26 cellular contexts compared by ENCODE assay signal in the genomic region with DNA sequence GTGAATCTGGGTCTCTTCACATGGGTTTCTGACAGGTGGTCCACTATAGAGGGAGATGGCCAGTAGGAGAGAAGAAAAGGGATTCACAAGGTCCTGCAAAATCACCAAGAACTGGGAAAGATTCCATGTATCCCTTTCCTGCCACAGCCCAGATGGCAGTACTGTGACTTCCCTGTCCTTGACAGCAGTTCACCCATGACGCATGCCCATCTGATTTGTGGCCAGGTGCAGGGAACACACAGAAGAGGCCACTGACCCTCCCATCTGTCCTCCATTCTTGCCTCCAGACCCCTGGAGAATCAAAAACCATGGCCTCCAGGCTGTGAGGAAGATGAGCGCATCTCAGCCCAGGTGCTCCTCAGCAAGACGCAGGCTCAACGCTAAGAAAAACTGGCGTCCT.
"Had no signal": no experiment of that assay in that cellular context is flagged by ENCODE, and none has a peak within 500 bp of the region (broad histone marks: within the 10 kb centered on the region; RNA-seq: fewer than 3 reads in every experiment).

No MANE protein-coding gene starts in this region.

- H3K9me3 Mint-ChIP-seq: memory B cell; mesothelial cell of epicardium; natural killer cell; stimulated activated effector memory CD8-positive, alpha-beta T cell treated with anti-CD3 and anti-CD28 coated beads, Interleukin-12 subunit alpha, Interleukin-12 subunit beta, amount 100 ng/mL, for 72 hours had no signal

- H3K4me1 Mint-ChIP-seq: naive B cell; natural killer cell; stimulated activated effector memory CD8-positive, alpha-beta T cell treated with anti-CD3 and anti-CD28 coated beads, Interleukin-12 subunit alpha, Interleukin-12 subunit beta, amount 100 ng/mL, for 72 hours had no signal

- DNase-seq: heart right ventricle; left ventricle myocardium inferior; naive B cell; natural killer cell; nephron progenitor cell; occipital lobe; ovary; retina; right cardiac atrium; small intestine; spleen; stimulated activated CD4-positive, alpha-beta T cell treated with anti-CD3 and anti-CD28 coated beads, Interleukin-4, amount 100 ng/mL, for 24 hours; stimulated activated naive CD4-positive, alpha-beta T cell; stimulated activated naive CD8-positive, alpha-beta T cell treated with anti-CD3 and anti-CD28 coated beads, Interleukin-15, amount 100 ng/mL, for 72 hours; testis; thyroid gland; transverse colon; upper lobe of left lung had no signal

- H3K36me3 Mint-ChIP-seq: memory B cell; mesothelial cell of epicardium; naive B cell; natural killer cell; neural progenitor cell; stimulated activated effector memory CD8-positive, alpha-beta T cell treated with anti-CD3 and anti-CD28 coated beads, Interleukin-12 subunit alpha, Interleukin-12 subunit beta, amount 100 ng/mL, for 72 hours had no signal

- H3K27ac Mint-ChIP-seq: memory B cell; mesothelial cell of epicardium; natural killer cell; nephron progenitor cell; neural progenitor cell; progenitor cell of endocrine pancreas; stimulated activated effector memory CD8-positive, alpha-beta T cell treated with anti-CD3 and anti-CD28 coated beads, Interleukin-12 subunit alpha, Interleukin-12 subunit beta, amount 100 ng/mL, for 72 hours; stimulated activated naive CD8-positive, alpha-beta T cell treated with anti-CD3 and anti-CD28 coated beads, Interleukin-15, amount 100 ng/mL, for 72 hours had no signal

- H3K27ac ChIP-seq: heart right ventricle, hepatocyte, left ventricle myocardium inferior, neural progenitor cell, neutrophil, ovary, testis, thyroid gland, transverse colon, upper lobe of left lung, vagina had no signal

- H3K9me3 ChIP-seq: neutrophil, ovary, testis, thyroid gland, transverse colon, upper lobe of left lung, vagina had no signal

- H3K4me3 ChIP-seq: heart right ventricle, hepatocyte, left ventricle myocardium inferior, neural progenitor cell, ovary, spleen, testis, thyroid gland, transverse colon, upper lobe of left lung, vagina had no signal

- H3K36me3 ChIP-seq: heart right ventricle, left ventricle myocardium inferior, neural progenitor cell, neutrophil, ovary, spleen, thyroid gland, transverse colon, upper lobe of left lung, vagina had no signal

- H3K9ac ChIP-seq: neural progenitor cell had no signal

- H3K4me1 ChIP-seq: transverse colon had no signal

- H3K27me3 ChIP-seq: heart right ventricle, hepatocyte, neural progenitor cell, neutrophil, ovary, spleen, testis, thyroid gland, transverse colon, upper lobe of left lung, vagina had no signal

- H3K4me3 Mint-ChIP-seq: memory B cell; mesothelial cell of epicardium; naive B cell; natural killer cell; nephron progenitor cell; neural progenitor cell; stimulated activated effector memory CD8-positive, alpha-beta T cell treated with anti-CD3 and anti-CD28 coated beads, Interleukin-12 subunit alpha, Interleukin-12 subunit beta, amount 100 ng/mL, for 72 hours; stimulated activated naive CD8-positive, alpha-beta T cell treated with anti-CD3 and anti-CD28 coated beads, Interleukin-15, amount 100 ng/mL, for 72 hours had no signal
